15 cellular contexts compared by ENCODE assay signal in genomic region chr12:104793280-104793679, GRCh38.
DNase-seq lines count a peak whose midpoint lies in the region; ATAC-seq and TF ChIP-seq lines count a peak whose summit lies in the region.
"Had no signal": no experiment of that assay in that cellular context is flagged by ENCODE, and none has a peak within 500 bp of the region (broad histone marks: within the 10 kb centered on the region; RNA-seq: fewer than 3 reads in every experiment).

No MANE protein-coding gene starts in this region.

- peak overlapping the region; percentile 75; the same call in 1 of the 2 replicates for H2AFZ ChIP-seq in GM23338

- TF ChIP-seq CTCF in GM23338 (conservative IDR thresholded peaks at IDR 0.05; ENCODE audit: low read depth in 2 of 2), result no peak
- TF ChIP-seq CTCF in suprapubic skin (IDR thresholded peaks at IDR 0.05), result no peak
- no peak for TF ChIP-seq CTCF in vagina (IDR thresholded peaks at IDR 0.05)

- H4K20me1 ChIP-seq in GM23338 (replicated peaks; ENCODE audit: insufficient read depth), result no peaks in the 10 kb centered on the region

- peaks cover 3% of the 10 kb centered on the region; the same call in 1 of the 2 replicates for H3F3A ChIP-seq in GM23338 (replicated peaks; ENCODE audit: low read depth)

- peaks cover 11% of the 10 kb centered on the region; the same call in 2 of the 3 replicates for H3K4me1 Mint-ChIP-seq in GM23338
- H3K4me1 Mint-ChIP-seq: activated CD8-positive, alpha-beta memory T cell treated with anti-CD3 and anti-CD28 coated beads, Interleukin-2, amount 10 ng/mL, durations not matched to agents 7 days and 5 days had no signal

- TF ChIP-seq EP300 in suprapubic skin (IDR thresholded peaks at IDR 0.05), result no peak

- H3K4me1 ChIP-seq in GM23338 (ENCODE audit: insufficient read depth) (peaks cover 12% of the 10 kb centered on the region), suprapubic skin (peaks cover 18% of the 10 kb centered on the region), vagina (no peaks in the 10 kb centered on the region)

- no peak overlapping the region for H3K4me2 ChIP-seq in GM23338

- ATAC-seq in GM23338 (no peak), SK-N-SH treated with all-trans-retinoic acid at 6 μM for 48 hours (peak; percentile 3; the same call in 2 of the 3 replicates), HG02884 (IDR thresholded peaks at IDR 0.05; ENCODE audit: unreplicated experiment) (no peak), HG03520 (IDR thresholded peaks at IDR 0.05; ENCODE audit: unreplicated experiment) (no peak)
- ATAC-seq: activated CD8-positive, alpha-beta memory T cell treated with anti-CD3 and anti-CD28 coated beads, Interleukin-2, amount 10 ng/mL, durations not matched to agents 7 days and 5 days; natural killer cell treated with Interleukin-12 subunit alpha and Interleukin-12 subunit beta and Interleukin-15 and Interleukin-18, amount 100 ng/mL, for 72 hours had no signal

- no peaks in the 10 kb centered on the region for H3K27me3 ChIP-seq in GM23338 (ENCODE audit: insufficient read depth)
- no peaks in the 10 kb centered on the region for H3K27me3 ChIP-seq in suprapubic skin
- no peaks in the 10 kb centered on the region for H3K27me3 ChIP-seq in vagina
- H3K27me3 ChIP-seq: dorsolateral prefrontal cortex, upper lobe of left lung had no signal

- H3K27ac Mint-ChIP-seq in GM23338, result no peak overlapping the region
- H3K27ac Mint-ChIP-seq: activated CD8-positive, alpha-beta memory T cell treated with anti-CD3 and anti-CD28 coated beads, Interleukin-2, amount 10 ng/mL, durations not matched to agents 7 days and 5 days; activated naive CD8-positive, alpha-beta T cell treated with anti-CD3 and anti-CD28 coated beads for 36 hours had no signal

- H3K27ac ChIP-seq in GM23338 (ENCODE audit: low read depth) (no peak overlapping the region), suprapubic skin (peak overlapping the region; percentile 11), vagina (no peak overlapping the region)
- H3K27ac ChIP-seq: dorsolateral prefrontal cortex, upper lobe of left lung had no signal

- no peaks in the 10 kb centered on the region for H3K36me3 Mint-ChIP-seq in GM23338 (ENCODE audit: low read depth)
- H3K36me3 Mint-ChIP-seq: activated CD8-positive, alpha-beta memory T cell treated with anti-CD3 and anti-CD28 coated beads, Interleukin-2, amount 10 ng/mL, durations not matched to agents 7 days and 5 days; activated naive CD8-positive, alpha-beta T cell treated with anti-CD3 and anti-CD28 coated beads for 36 hours; natural killer cell treated with Interleukin-12 subunit alpha and Interleukin-12 subunit beta and Interleukin-15 and Interleukin-18, amount 100 ng/mL, for 72 hours had no signal

- no peak for TF ChIP-seq POLR2A in suprapubic skin (IDR thresholded peaks at IDR 0.05)
- no peak for TF ChIP-seq POLR2A in vagina (IDR thresholded peaks at IDR 0.05)

- no peak overlapping the region for H3K4me3 Mint-ChIP-seq in GM23338
- H3K4me3 Mint-ChIP-seq: activated CD8-positive, alpha-beta memory T cell treated with anti-CD3 and anti-CD28 coated beads, Interleukin-2, amount 10 ng/mL, durations not matched to agents 7 days and 5 days; activated naive CD8-positive, alpha-beta T cell treated with anti-CD3 and anti-CD28 coated beads for 36 hours; natural killer cell treated with Interleukin-12 subunit alpha and Interleukin-12 subunit beta and Interleukin-15 and Interleukin-18, amount 100 ng/mL, for 72 hours had no signal

- no peaks in the 10 kb centered on the region for H3K9me2 ChIP-seq in GM23338 (ENCODE audit: insufficient read depth)

- intact Hi-C loops in vagina (cut with DNase I), result loop anchor here (10.0 kb wide), 1 partner anchor 588 kb away; no protein-coding TSS in a partner anchor

- H3K79me2 ChIP-seq in GM23338 (replicated peaks; ENCODE audit: insufficient read depth), result no peaks in the 10 kb centered on the region

- DNase-seq in GM23338 (ENCODE audit: low spot score), result no peak
- DNase-seq in foreskin melanocyte, result peak; percentile 85
- DNase-seq in suprapubic skin (ENCODE audit: low spot score in 2 of 2), result no peak
- DNase-seq in NCI-H2107 treated with DMSO at 0.1 percent for 48 hours (lab: John Stamatoyannopoulos, UW; ENCODE audit: unreplicated experiment), result no peak
- no peak for DNase-seq in vagina (ENCODE audit: extremely low spot score in 2 of 2)
- DNase-seq: activated CD8-positive, alpha-beta memory T cell treated with anti-CD3 and anti-CD28 coated beads, Interleukin-2, amount 10 ng/mL, durations not matched to agents 7 days and 5 days; activated naive CD8-positive, alpha-beta T cell treated with anti-CD3 and anti-CD28 coated beads for 36 hours; dorsolateral prefrontal cortex; NCI-H1048; NCI-H524; upper lobe of left lung had no signal

- peaks cover 3% of the 10 kb centered on the region for H3K27me3 Mint-ChIP-seq in GM23338 (ENCODE audit: insufficient read depth, low read depth, poor library complexity)
- H3K27me3 Mint-ChIP-seq: activated naive CD8-positive, alpha-beta T cell treated with anti-CD3 and anti-CD28 coated beads for 36 hours; natural killer cell treated with Interleukin-12 subunit alpha and Interleukin-12 subunit beta and Interleukin-15 and Interleukin-18, amount 100 ng/mL, for 72 hours had no signal

- H3K9me3 ChIP-seq in suprapubic skin (no peaks in the 10 kb centered on the region), vagina (no peaks in the 10 kb centered on the region)
- H3K9me3 ChIP-seq: upper lobe of left lung had no signal

- no peaks in the 10 kb centered on the region for H3K36me3 ChIP-seq in GM23338 (ENCODE audit: insufficient read depth)
- H3K36me3 ChIP-seq in suprapubic skin, result no peaks in the 10 kb centered on the region
- H3K36me3 ChIP-seq in vagina, result no peaks in the 10 kb centered on the region
- H3K36me3 ChIP-seq: upper lobe of left lung had no signal

- H3K9me3 Mint-ChIP-seq in GM23338, result no peaks in the 10 kb centered on the region
- H3K9me3 Mint-ChIP-seq: activated naive CD8-positive, alpha-beta T cell treated with anti-CD3 and anti-CD28 coated beads for 36 hours; natural killer cell treated with Interleukin-12 subunit alpha and Interleukin-12 subunit beta and Interleukin-15 and Interleukin-18, amount 100 ng/mL, for 72 hours had no signal

- H3K4me3 ChIP-seq in GM23338 (no peak overlapping the region), suprapubic skin (no peak overlapping the region), vagina (no peak overlapping the region)
- H3K4me3 ChIP-seq: dorsolateral prefrontal cortex, upper lobe of left lung had no signal

- WGBS in suprapubic skin, result 48% methylated on average over 3 of the region's 3 CpGs

TF ChIP-seq in GM23338, 12 proteins besides CTCF, POLR2A, EP300 and RAD21 (continues in another document):
- TF ChIP-seq REST (IDR thresholded peaks at IDR 0.05; ENCODE audit: unreplicated experiment) (no peak), CREB1 (CRISPR knock-in tag; IDR thresholded peaks at IDR 0.05; ENCODE audit: low read depth) (no peak), NANOG (IDR thresholded peaks at IDR 0.05; ENCODE audit: borderline replicate concordance) (no peak)

TF ChIP-seq in SK-N-SH treated with all-trans-retinoic acid at 6 μM for 48 hours, 23 proteins besides CTCF, POLR2A, EP300 and RAD21:
- TF ChIP-seq CSDC2 (CRISPR knock-in tag; IDR thresholded peaks at IDR 0.05), result no peak
